In the genomic region with DNA sequence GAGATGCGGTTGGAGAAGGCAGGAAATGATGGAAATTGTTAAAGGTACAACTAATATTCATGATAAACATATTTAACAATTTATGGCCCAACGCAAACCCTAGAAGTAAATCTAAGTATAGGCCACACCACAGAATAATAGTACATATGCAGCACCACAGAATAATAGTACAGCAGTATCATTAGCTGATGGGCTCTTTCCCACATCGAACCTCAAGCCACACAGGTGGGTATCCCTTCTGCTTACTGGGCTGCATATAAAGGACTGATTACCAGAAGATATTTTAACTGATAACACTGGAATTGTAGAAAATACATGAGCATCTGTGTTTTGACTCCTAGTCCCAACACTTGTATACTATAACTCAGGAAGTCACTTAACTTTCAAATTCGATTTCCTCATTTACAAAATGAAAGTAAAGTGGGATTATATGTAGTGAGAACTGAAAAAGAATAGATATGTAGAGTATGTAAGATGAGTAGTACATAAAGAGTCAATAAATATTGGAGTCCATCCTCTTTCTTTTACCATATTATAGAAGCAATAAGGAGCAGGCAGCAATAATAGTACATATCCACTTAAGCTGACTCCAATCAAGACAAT, we compare ENCODE assay signal across 12 cellular contexts.
DNase-seq lines count a peak whose midpoint lies in the region; ATAC-seq and TF ChIP-seq lines count a peak whose summit lies in the region.
"Had no signal": no experiment of that assay in that cellular context is flagged by ENCODE, and none has a peak within 500 bp of the region (broad histone marks: within the 10 kb centered on the region; RNA-seq: fewer than 3 reads in every experiment).

No MANE protein-coding gene starts in this region.

- no peak overlapping the region for H3K4me3 ChIP-seq in CD8-positive, alpha-beta T cell (ENCODE audit: low read depth, low read length)

- no peak for ATAC-seq in CD8-positive, alpha-beta T cell
- ATAC-seq in GM19452 (IDR thresholded peaks at IDR 0.05; ENCODE audit: unreplicated experiment): peak; percentile 54
- ATAC-seq in HG02798 (IDR thresholded peaks at IDR 0.05; ENCODE audit: poor library complexity, unreplicated experiment): no peak

- H3K9me3 ChIP-seq in CD8-positive, alpha-beta T cell (ENCODE audit: low read length): no peaks in the 10 kb centered on the region

- peaks cover 10% of the 10 kb centered on the region for H3K4me1 ChIP-seq in CD8-positive, alpha-beta T cell (ENCODE audit: insufficient read depth, low read length)

- H3K27me3 Mint-ChIP-seq in CD8-positive, alpha-beta T cell (ENCODE audit: low read depth): no peaks in the 10 kb centered on the region
- H3K27me3 Mint-ChIP-seq in immature natural killer cell (ENCODE audit: low read depth in 3 of 3): no peaks in the 10 kb centered on the region

- no peak for DNase-seq in CD8-positive, alpha-beta T cell
- DNase-seq in OCI-M1 (lab: John Stamatoyannopoulos, UW): peak; percentile 36
- DNase-seq in immature natural killer cell: peak in 1 of 3 donors; percentile 4
- no peak for DNase-seq in GOT3 (lab: John Stamatoyannopoulos, UW)
- no peak for DNase-seq in SW480 (ENCODE audit: low spot score)
- no peak for DNase-seq in epidermal melanocyte (ENCODE audit: insufficient read length, low spot score)
- DNase-seq: activated gamma-delta T cell; H7; NCI-H1092 treated with DMSO at 0.1 percent for 48 hours; NK-92 treated with Interleukin-12 subunit alpha and Interleukin-12 subunit beta, amount 100 ng/mL, for 24 hours had no signal

- no peaks in the 10 kb centered on the region for H3K27me3 ChIP-seq in CD8-positive, alpha-beta T cell (ENCODE audit: insufficient read depth, low read length)

- intact Hi-C loops in CD8-positive, alpha-beta T cell (cut with DNase I, micrococcal nuclease): loop anchor here (1.0 to 10.0 kb wide), 8 partner anchors 92 to 828 kb away; a partner anchor contains a TSS

- H3K9me3 Mint-ChIP-seq in CD8-positive, alpha-beta T cell: no peaks in the 10 kb centered on the region
- H3K9me3 Mint-ChIP-seq in immature natural killer cell: no peaks in the 10 kb centered on the region

- peak overlapping the region; percentile 42 for H3K27ac Mint-ChIP-seq in CD8-positive, alpha-beta T cell
- H3K27ac Mint-ChIP-seq in immature natural killer cell: peak overlapping the region; percentile 57 to 79 (median 62)

- H3K4me1 Mint-ChIP-seq in CD8-positive, alpha-beta T cell (ENCODE audit: low read depth): peaks cover 13% of the 10 kb centered on the region
- peaks cover 15 to 19% of the 10 kb centered on the region in 2 donors for H3K4me1 Mint-ChIP-seq in immature natural killer cell

- TF ChIP-seq CTCF in CD8-positive, alpha-beta T cell (IDR thresholded peaks at IDR 0.05): no peak

- POLR2A ChIA-PET in CD8-positive, alpha-beta T cell (lab: Charles Lee): no interaction called here

- CTCF ChIA-PET in CD8-positive, alpha-beta T cell (lab: Charles Lee): interaction anchor here (0.6 to 4.9 kb wide), 19 partner anchors 20 to 825 kb away, joined by 3 to 36 read pairs (median 4); a partner anchor contains a TSS

- H3K36me3 Mint-ChIP-seq in CD8-positive, alpha-beta T cell: no peaks in the 10 kb centered on the region
- no peaks in the 10 kb centered on the region for H3K36me3 Mint-ChIP-seq in immature natural killer cell

- peak overlapping the region; percentile 59 for H3K4me3 Mint-ChIP-seq in CD8-positive, alpha-beta T cell
- H3K4me3 Mint-ChIP-seq in immature natural killer cell: peak overlapping the region; percentile 41 to 83 (median 73)

- H3K27ac ChIP-seq in CD8-positive, alpha-beta T cell (ENCODE audit: low read depth, low read length): no peak overlapping the region

- no peaks in the 10 kb centered on the region for H3K36me3 ChIP-seq in CD8-positive, alpha-beta T cell (ENCODE audit: insufficient read depth, low read length)
